ENCODE assay signal across 1 cellular context in the genomic region with DNA sequence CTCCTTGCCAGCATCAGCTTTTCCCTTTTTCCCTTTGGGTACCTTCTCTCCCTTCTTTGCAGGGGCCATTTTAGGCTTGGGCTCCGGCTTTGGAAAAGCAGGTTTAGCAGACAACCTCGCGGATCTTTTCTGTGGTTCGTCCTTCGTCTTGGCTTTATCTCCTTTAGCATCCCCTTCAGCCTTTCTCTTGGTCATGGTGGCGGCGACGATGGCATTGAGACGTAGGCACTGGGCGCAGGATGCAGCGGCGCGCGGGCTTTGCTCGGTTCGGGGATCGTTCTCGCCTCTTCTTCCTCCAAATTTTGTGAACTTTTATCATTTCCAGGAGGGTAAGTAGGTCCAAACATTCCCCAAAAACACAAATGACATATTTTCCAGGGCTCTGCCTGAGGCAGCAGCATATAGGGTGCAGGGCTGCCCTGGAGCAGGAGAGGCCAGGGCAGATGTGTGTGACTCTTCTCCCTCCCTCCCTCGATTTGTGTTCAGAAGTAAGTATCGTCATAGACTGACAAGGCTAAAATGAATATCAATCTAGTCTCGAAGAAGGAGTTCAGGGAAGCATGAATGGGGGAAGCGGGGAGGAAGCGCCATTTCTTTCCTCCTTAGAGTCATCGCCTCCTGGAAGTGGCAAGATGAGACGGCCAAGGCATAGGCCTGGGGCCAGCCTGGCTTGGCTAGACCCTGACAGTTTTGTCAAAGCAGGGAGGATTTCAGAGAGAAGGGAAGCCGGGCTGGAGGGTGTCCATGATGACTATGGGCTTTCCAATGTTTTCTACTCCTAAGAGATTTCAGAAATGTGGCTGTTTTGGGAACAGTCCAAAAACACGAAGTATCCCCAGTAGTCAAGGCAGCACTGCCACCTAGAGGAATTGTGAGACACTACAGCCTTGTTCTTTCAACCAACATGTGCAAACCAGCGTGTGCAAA.
TF ChIP-seq lines count a peak whose summit lies in the region.

No MANE protein-coding gene starts in this region.

TF ChIP-seq in SK-N-SH treated with all-trans-retinoic acid at 6 μM for 48 hours, 23 proteins besides CTCF, POLR2A, EP300 and RAD21 (continued from another document):
- no peak for TF ChIP-seq PATZ1 (CRISPR knock-in tag; IDR thresholded peaks at IDR 0.05; ENCODE audit: borderline replicate concordance)
